In genomic region chr2:107202962-107203591, GRCh38 we compare ENCODE assay signal across 27 cellular contexts.
"Had no signal": no experiment of that assay in that cellular context is flagged by ENCODE, and none has a peak within 500 bp of the region (broad histone marks: within the 10 kb centered on the region; RNA-seq: fewer than 3 reads in every experiment).

No MANE protein-coding gene starts in this region.

- DNase-seq: activated CD4-positive, alpha-beta T cell treated with anti-CD3 and anti-CD28 coated beads for 4 hours; activated CD8-positive, alpha-beta memory T cell treated with anti-CD3 and anti-CD28 coated beads, Interleukin-2, amount 50 U/mL, for 4 hours; activated CD8-positive, alpha-beta T cell treated with anti-CD3 and anti-CD28 coated beads for 36 hours; activated gamma-delta T cell treated with Interleukin-2 at 50 U/mL for 16 hours; activated naive CD4-positive, alpha-beta T cell treated with anti-CD3 and anti-CD28 coated beads, Interleukin-2, amount 50 U/mL, for 16 hours; activated naive CD8-positive, alpha-beta T cell treated with anti-CD3 and anti-CD28 coated beads, Interleukin-2, amount 10 ng/mL, durations not matched to agents 7 days and 5 days; activated T-cell treated with anti-CD3 and anti-CD28 coated beads, Interleukin-2, amount 50 U/mL, for 72 hours; adrenal gland; anterior cingulate cortex; cerebellar nuclear complex; MM.1S; NCI-H1105; NCI-H1436; NCI-H1694 treated with DMSO at 0.1 percent for 48 hours; NCI-H2029 treated with DMSO at 0.1 percent for 48 hours; NCI-H345; NCI-H510A; NCI-H526 treated with DMSO at 0.1 percent for 48 hours; NK-92 treated with Interleukin-12 subunit alpha and Interleukin-12 subunit beta, amount 100 ng/mL, for 24 hours; Peyer's patch; Right ventricle myocardium superior; SJCRH30; SK-N-SH; T-helper 17 cell; T-helper 9 cell; WERI-Rb-1 had no signal

- H3K27ac ChIP-seq: adrenal gland, Peyer's patch, RWPE1, SJCRH30, WERI-Rb-1 had no signal

- H3K36me3 ChIP-seq: adrenal gland, Peyer's patch, SJCRH30, WERI-Rb-1 had no signal

- H3K27me3 ChIP-seq: adrenal gland, Peyer's patch, SJCRH30 had no signal

- H3K4me3 ChIP-seq: adrenal gland, Peyer's patch, SJCRH30 had no signal

- ATAC-seq: activated CD8-positive, alpha-beta T cell treated with anti-CD3 and anti-CD28 coated beads for 36 hours; activated T-cell treated with anti-CD3 and anti-CD28 coated beads, Interleukin-2, amount 50 U/mL, for 72 hours; T-helper 17 cell had no signal

- H3K4me1 ChIP-seq: adrenal gland, Peyer's patch had no signal

- H3K9me3 ChIP-seq: adrenal gland, Peyer's patch, SJCRH30, SK-N-SH had no signal
